9 cellular contexts compared by ENCODE assay signal in genomic region chr11:86577663-86578636, GRCh38.
DNase-seq lines count a peak whose midpoint lies in the region; ATAC-seq, FAIRE-seq and TF ChIP-seq lines count a peak whose summit lies in the region.
"Had no signal": no experiment of that assay in that cellular context is flagged by ENCODE, and none has a peak within 500 bp of the region (broad histone marks: within the 10 kb centered on the region; RNA-seq: fewer than 3 reads in every experiment).

No MANE protein-coding gene starts in this region.

- DNase-seq in HTR-8/SVneo (ENCODE audit: insufficient read length, low spot score) (no peak), breast epithelium (ENCODE audit: low spot score in 2 of 2) (peak in 1 of 2 donors; percentile 36), left colon (peak; percentile 75 to 82), thyroid gland (peak; percentile 44 to 59), NCI-H187 treated with DMSO at 0.1 percent for 48 hours (lab: John Stamatoyannopoulos, UW) (no peak)

- no peak for TF ChIP-seq CTCF in breast epithelium (IDR thresholded peaks at IDR 0.05)
- no peak for TF ChIP-seq CTCF in thyroid gland (IDR thresholded peaks at IDR 0.05)

- H3K4me1 ChIP-seq in breast epithelium (peaks cover 0 to 8% of the 10 kb centered on the region in 2 donors), thyroid gland (peaks cover 0 to 17% of the 10 kb centered on the region in 2 donors)

- intact Hi-C loops in breast epithelium (cut with DNase I; ENCODE audit: low total_unique reads): no loop called here
- intact Hi-C loops in left colon (cut with DNase I, micrococcal nuclease): no loop called here
- intact Hi-C loops in thyroid gland (cut with DNase I): no loop called here

- H3K27ac ChIP-seq in breast epithelium (peak overlapping the region; percentile 64 to 71), thyroid gland (peak overlapping the region in 2 of 3 donors; percentile 28 to 52)

- H3K27me3 ChIP-seq in breast epithelium: no peaks in the 10 kb centered on the region
- no peaks in the 10 kb centered on the region for H3K27me3 ChIP-seq in thyroid gland

- H3K4me3 ChIP-seq in breast epithelium (peak overlapping the region in 1 of 3 donors; percentile 19), thyroid gland (replicated peaks in 1 of 3) (no peak overlapping the region)

- WGBS in thyroid gland, 2 donors: 44 to 61% methylated on average over 10 of the region's 10 CpGs

- TF ChIP-seq POLR2A in breast epithelium (IDR thresholded peaks at IDR 0.05) (no peak), thyroid gland (IDR thresholded peaks at IDR 0.05) (no peak)

- no peaks in the 10 kb centered on the region for H3K36me3 ChIP-seq in breast epithelium
- no peaks in the 10 kb centered on the region for H3K36me3 ChIP-seq in thyroid gland

- H3K9me3 ChIP-seq in breast epithelium (no peaks in the 10 kb centered on the region), thyroid gland (no peaks in the 10 kb centered on the region)

- peak; percentile 68 for ATAC-seq in left colon
- no peak for ATAC-seq in GM18519 (IDR thresholded peaks at IDR 0.05; ENCODE audit: low FRiP score, unreplicated experiment)
- no peak for ATAC-seq in GM21825 (IDR thresholded peaks at IDR 0.05; ENCODE audit: unreplicated experiment)
- no peak for ATAC-seq in HG03342 (IDR thresholded peaks at IDR 0.05; ENCODE audit: unreplicated experiment)

- FAIRE-seq in HTR-8/SVneo (lab: Jason Lieb, UNC): peak; percentile 74
- FAIRE-seq: colon had no signal

Comparison
In these comparisons a context has a peak if more than half of its experiments do, and no peak if none do; other contexts are left out.
1. DNase-seq: peak in left colon (2 of 2) and thyroid gland (2 of 2); none in HTR-8/SVneo (single experiment) and NCI-H187 treated with DMSO at 0.1 percent for 48 hours (single experiment).